ENCODE assay signal across 9 cellular contexts in the genomic region with DNA sequence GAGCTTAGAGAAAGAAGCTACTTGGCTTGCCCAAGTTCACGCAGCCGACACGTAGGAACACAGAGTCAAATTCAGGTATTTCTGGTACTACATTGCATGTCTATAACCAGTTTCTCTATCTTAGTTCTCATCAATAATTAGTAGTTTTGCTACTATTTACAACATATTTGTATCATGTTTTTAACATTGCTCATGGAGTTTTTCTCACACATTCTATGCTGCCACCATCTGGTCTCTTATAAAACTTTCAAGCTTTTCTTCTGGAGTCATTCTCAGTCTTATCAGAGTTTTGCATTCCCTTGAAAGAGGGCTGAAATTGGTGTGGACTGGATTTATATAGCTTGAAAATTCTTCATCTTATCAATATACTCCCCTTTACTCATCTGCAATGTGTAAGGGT.
A peak's percentile ranks its signal among the peaks of the same experiment; 100 is the strongest.
DNase-seq lines count a peak whose midpoint lies in the region; ATAC-seq, FAIRE-seq and TF ChIP-seq lines count a peak whose summit lies in the region.
"Had no signal": no experiment of that assay in that cellular context is flagged by ENCODE, and none has a peak within 500 bp of the region (broad histone marks: within the 10 kb centered on the region; RNA-seq: fewer than 3 reads in every experiment).

No MANE protein-coding gene starts in this region.

- no peaks in the 10 kb centered on the region for H3K9me1 ChIP-seq in K562 (ENCODE audit: control insufficient read depth, insufficient read depth, low read length)

- H3K36me3 ChIP-seq in K562 (ENCODE audit: control insufficient read depth, insufficient read depth, low read length) (no peaks in the 10 kb centered on the region), right lobe of liver (no peaks in the 10 kb centered on the region)

- peak; percentile 84 for ATAC-seq in K562
- ATAC-seq in right lobe of liver, result peak; percentile 53 to 66 (median 65)
- ATAC-seq: activated naive CD4-positive, alpha-beta T cell treated with anti-CD3 and anti-CD28 coated beads, Interleukin-2, amount 50 U/mL, for 72 hours had no signal

- TF ChIP-seq RAD21 in K562 (CRISPR knock-in tag; conservative IDR thresholded peaks at IDR 0.05 in 1 of 2, IDR thresholded peaks at IDR 0.05 in 1 of 2), result peak; percentile 64 to 71

- TF ChIP-seq POLR2A in K562 (conservative IDR thresholded peaks at IDR 0.05) (no peak), right lobe of liver (IDR thresholded peaks at IDR 0.05) (no peak)

- peak overlapping the region; percentile 70 for H2AFZ ChIP-seq in K562 (ENCODE audit: low read depth, low read length)

- in situ Hi-C loops in K562 (cut with MboI), result no loop called here

- BruUV-seq in K562 (replicated peaks; lab: Mats Ljungman, UMichigan), result no TSS peak

- no peak for TF ChIP-seq EP300 in K562 (IDR thresholded peaks at IDR 0.05; ENCODE audit: low read length)

- intact Hi-C loops in K562 (cut with micrococcal nuclease), result loop anchor here (5.0 kb wide), 1 partner anchor 45 kb away; no protein-coding TSS in a partner anchor
- intact Hi-C loops in right lobe of liver (cut with DNase I), result no loop called here

- CTCF ChIA-PET in K562 (lab: Yijun Ruan, JAX; ENCODE audit: low intra/inter-chr PET ratio), result interaction anchor here (1.2 kb wide), 1 partner anchor 201 kb away, joined by 3 read pairs; no protein-coding TSS in a partner anchor

- TF ChIP-seq CTCF in AG10803 (conservative IDR thresholded peaks at IDR 0.05; ENCODE audit: low read length) (peak; percentile 53), LNCaP clone FGC (IDR thresholded peaks at IDR 0.05; ENCODE audit: control insufficient read depth, extremely low read depth, insufficient read depth) (peak; percentile 52), K562 (IDR thresholded peaks at IDR 0.05 in 2 of 3, conservative IDR thresholded peaks at IDR 0.05 in 1 of 3; ENCODE audit: insufficient read depth in 2 of 3, low read depth in 1 of 3, low read length in 3 of 3) (peak in 2 of 3 experiments; percentile 27 to 67; a peak in 2 of 6 replicates), right lobe of liver (IDR thresholded peaks at IDR 0.05) (peak; percentile 17 to 46 (median 42))

- H3K4me1 ChIP-seq in K562 (replicated peaks in 1 of 2; ENCODE audit: control insufficient read depth in 2 of 2, insufficient read depth in 2 of 2, low read length in 2 of 2), result no peaks in the 10 kb centered on the region; a peak in 1 of 5 replicates
- H3K4me1 ChIP-seq in right lobe of liver, result peaks cover 0 to 9% (median 2%) of the 10 kb centered on the region in 4 donors

- H3K27ac ChIP-seq in K562 (ENCODE audit: extremely low read depth, low read depth, low read length) (no peak overlapping the region), right lobe of liver (no peak overlapping the region)

- WGBS in K562 (ENCODE audit: insufficient coverage, low coverage, missing lambda C conversion rate), result 76% methylated on average over 3 of the region's 3 CpGs
- 73% methylated on average over 3 of the region's 3 CpGs for WGBS in right lobe of liver (ENCODE audit: insufficient coverage, low coverage, low lambda C conversion rate, missing lambda C conversion rate)

- H4K20me1 ChIP-seq in K562 (replicated peaks; ENCODE audit: control insufficient read depth, insufficient read depth, low read length), result no peaks in the 10 kb centered on the region

- H3K27me3 ChIP-seq in K562 (ENCODE audit: control insufficient read depth in 2 of 2, insufficient read depth in 2 of 2, low read length in 2 of 2) (no peaks in the 10 kb centered on the region), right lobe of liver (no peaks in the 10 kb centered on the region)

- no peak overlapping the region for H3K4me3 ChIP-seq in AG10803 (ENCODE audit: low read length)
- no peak overlapping the region for H3K4me3 ChIP-seq in LNCaP clone FGC (ENCODE audit: low read depth, low read length)
- no peak overlapping the region for H3K4me3 ChIP-seq in K562
- no peak overlapping the region for H3K4me3 ChIP-seq in right lobe of liver

- H3K4me2 ChIP-seq in K562 (ENCODE audit: insufficient read depth, low read length), result no peak overlapping the region

- H3K9me3 ChIP-seq in K562 (replicated peaks; ENCODE audit: control insufficient read depth, insufficient read depth, low read depth, low read length) (no peaks in the 10 kb centered on the region), right lobe of liver (peaks cover 0 to under 1% (median 0%) of the 10 kb centered on the region in 4 donors)

- DNase-seq in AG10803 (ENCODE audit: low read depth) (peak; percentile 34), LNCaP clone FGC (ENCODE audit: low read depth) (no peak), K562 (ENCODE audit: extremely low read depth in 1 of 4, low spot score in 3 of 4) (peak; percentile 14 to 36 (median 20)), right lobe of liver (no peak), ecto neural progenitor cell (ENCODE audit: low spot score) (no peak), SKM-1 (lab: John Stamatoyannopoulos, UW; ENCODE audit: unreplicated experiment) (no peak), H4 (ENCODE audit: low spot score) (no peak), SIG-M5 (lab: John Stamatoyannopoulos, UW) (no peak)

- no peaks in the 10 kb centered on the region for H3K79me2 ChIP-seq in K562 (ENCODE audit: control insufficient read depth, insufficient read depth, low read length)

- POLR2A ChIA-PET in K562 (lab: Yijun Ruan, JAX), result interaction anchor here (0.6 to 1.0 kb wide), 5 partner anchors 10 to 119 kb away, joined by 3 to 5 read pairs (median 3); partner anchors contain the start of gene PALMD

- H3K9ac ChIP-seq in K562 (ENCODE audit: insufficient read depth in 1 of 2, low read depth in 2 of 2, low read length in 2 of 2), result no peak overlapping the region

- FAIRE-seq in K562 (lab: Jason Lieb, UNC), result peak; percentile 69

TF ChIP-seq in K562, 482 proteins besides CTCF, POLR2A, EP300 and RAD21 (continues in another document):
- TF ChIP-seq MAFK (IDR thresholded peaks at IDR 0.05; ENCODE audit: low read length) (0 out of 2 replicates have a peak, but pooled peaks have one; percentile 6), HDAC2 (IDR thresholded peaks at IDR 0.05) (no peak)
- TF ChIP-seq, protein P1, sequence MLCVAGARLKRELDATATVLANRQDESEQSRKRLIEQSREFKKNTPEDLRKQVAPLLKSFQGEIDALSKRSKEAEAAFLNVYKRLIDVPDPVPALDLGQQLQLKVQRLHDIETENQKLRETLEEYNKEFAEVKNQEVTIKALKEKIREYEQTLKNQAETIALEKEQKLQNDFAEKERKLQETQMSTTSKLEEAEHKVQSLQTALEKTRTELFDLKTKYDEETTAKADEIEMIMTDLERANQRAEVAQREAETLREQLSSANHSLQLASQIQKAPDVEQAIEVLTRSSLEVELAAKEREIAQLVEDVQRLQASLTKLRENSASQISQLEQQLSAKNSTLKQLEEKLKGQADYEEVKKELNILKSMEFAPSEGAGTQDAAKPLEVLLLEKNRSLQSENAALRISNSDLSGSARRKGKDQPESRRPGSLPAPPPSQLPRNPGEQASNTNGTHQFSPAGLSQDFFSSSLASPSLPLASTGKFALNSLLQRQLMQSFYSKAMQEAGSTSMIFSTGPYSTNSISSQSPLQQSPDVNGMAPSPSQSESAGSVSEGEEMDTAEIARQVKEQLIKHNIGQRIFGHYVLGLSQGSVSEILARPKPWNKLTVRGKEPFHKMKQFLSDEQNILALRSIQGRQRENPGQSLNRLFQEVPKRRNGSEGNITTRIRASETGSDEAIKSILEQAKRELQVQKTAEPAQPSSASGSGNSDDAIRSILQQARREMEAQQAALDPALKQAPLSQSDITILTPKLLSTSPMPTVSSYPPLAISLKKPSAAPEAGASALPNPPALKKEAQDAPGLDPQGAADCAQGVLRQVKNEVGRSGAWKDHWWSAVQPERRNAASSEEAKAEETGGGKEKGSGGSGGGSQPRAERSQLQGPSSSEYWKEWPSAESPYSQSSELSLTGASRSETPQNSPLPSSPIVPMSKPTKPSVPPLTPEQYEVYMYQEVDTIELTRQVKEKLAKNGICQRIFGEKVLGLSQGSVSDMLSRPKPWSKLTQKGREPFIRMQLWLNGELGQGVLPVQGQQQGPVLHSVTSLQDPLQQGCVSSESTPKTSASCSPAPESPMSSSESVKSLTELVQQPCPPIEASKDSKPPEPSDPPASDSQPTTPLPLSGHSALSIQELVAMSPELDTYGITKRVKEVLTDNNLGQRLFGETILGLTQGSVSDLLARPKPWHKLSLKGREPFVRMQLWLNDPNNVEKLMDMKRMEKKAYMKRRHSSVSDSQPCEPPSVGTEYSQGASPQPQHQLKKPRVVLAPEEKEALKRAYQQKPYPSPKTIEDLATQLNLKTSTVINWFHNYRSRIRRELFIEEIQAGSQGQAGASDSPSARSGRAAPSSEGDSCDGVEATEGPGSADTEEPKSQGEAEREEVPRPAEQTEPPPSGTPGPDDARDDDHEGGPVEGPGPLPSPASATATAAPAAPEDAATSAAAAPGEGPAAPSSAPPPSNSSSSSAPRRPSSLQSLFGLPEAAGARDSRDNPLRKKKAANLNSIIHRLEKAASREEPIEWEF (CRISPR knock-in tag; IDR thresholded peaks at IDR 0.05), result no peak
- TF ChIP-seq, protein P2, sequence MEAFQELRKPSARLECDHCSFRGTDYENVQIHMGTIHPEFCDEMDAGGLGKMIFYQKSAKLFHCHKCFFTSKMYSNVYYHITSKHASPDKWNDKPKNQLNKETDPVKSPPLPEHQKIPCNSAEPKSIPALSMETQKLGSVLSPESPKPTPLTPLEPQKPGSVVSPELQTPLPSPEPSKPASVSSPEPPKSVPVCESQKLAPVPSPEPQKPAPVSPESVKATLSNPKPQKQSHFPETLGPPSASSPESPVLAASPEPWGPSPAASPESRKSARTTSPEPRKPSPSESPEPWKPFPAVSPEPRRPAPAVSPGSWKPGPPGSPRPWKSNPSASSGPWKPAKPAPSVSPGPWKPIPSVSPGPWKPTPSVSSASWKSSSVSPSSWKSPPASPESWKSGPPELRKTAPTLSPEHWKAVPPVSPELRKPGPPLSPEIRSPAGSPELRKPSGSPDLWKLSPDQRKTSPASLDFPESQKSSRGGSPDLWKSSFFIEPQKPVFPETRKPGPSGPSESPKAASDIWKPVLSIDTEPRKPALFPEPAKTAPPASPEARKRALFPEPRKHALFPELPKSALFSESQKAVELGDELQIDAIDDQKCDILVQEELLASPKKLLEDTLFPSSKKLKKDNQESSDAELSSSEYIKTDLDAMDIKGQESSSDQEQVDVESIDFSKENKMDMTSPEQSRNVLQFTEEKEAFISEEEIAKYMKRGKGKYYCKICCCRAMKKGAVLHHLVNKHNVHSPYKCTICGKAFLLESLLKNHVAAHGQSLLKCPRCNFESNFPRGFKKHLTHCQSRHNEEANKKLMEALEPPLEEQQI (IDR thresholded peaks at IDR 0.05), result no peak

Comparison
In these comparisons a context has a peak if more than half of its experiments do, and no peak if none do; other contexts are left out.
1. DNase-seq: peak in AG10803 (single experiment) and K562 (4 of 4); none in LNCaP clone FGC (single experiment), right lobe of liver (0 of 3), ecto neural progenitor cell (single experiment), SKM-1 (single experiment), H4 (single experiment) and SIG-M5 (single experiment).
2. Peak in every context shown above with its lines, with median percentiles within 50 percentile points of each other: CTCF ChIP-seq.